ENCODE assay signal across 25 cellular contexts in genomic region chr2:32773409-32773808, GRCh38.
A peak's percentile ranks its signal among the peaks of the same experiment; 100 is the strongest.
DNase-seq lines count a peak whose midpoint lies in the region; ATAC-seq, FAIRE-seq and TF ChIP-seq lines count a peak whose summit lies in the region.
"Had no signal": no experiment of that assay in that cellular context is flagged by ENCODE, and none has a peak within 500 bp of the region (broad histone marks: within the 10 kb centered on the region; RNA-seq: fewer than 3 reads in every experiment).

No MANE protein-coding gene starts in this region.

- H3K9ac ChIP-seq in H9 (ENCODE audit: extremely low read depth, insufficient read length, low read length) (no peak overlapping the region), K562 (ENCODE audit: insufficient read depth in 1 of 2, low read depth in 2 of 2, low read length in 2 of 2) (no peak overlapping the region)

- H2AFZ ChIP-seq in H9 (ENCODE audit: low read length) = no peak overlapping the region
- H2AFZ ChIP-seq in K562 (ENCODE audit: low read depth, low read length) = no peak overlapping the region

- H3K27me3 Mint-ChIP-seq in H9 (ENCODE audit: low read depth) = no peaks in the 10 kb centered on the region
- no peaks in the 10 kb centered on the region for H3K27me3 Mint-ChIP-seq in nephron progenitor cell (ENCODE audit: low read depth, poor library complexity)
- H3K27me3 Mint-ChIP-seq: effector memory CD8-positive, alpha-beta T cell; T-helper 17 cell; type B pancreatic cell had no signal

- H2BK5ac ChIP-seq in H9 (ENCODE audit: insufficient read length, low read length) = no peak overlapping the region

- H4K5ac ChIP-seq in H9 (ENCODE audit: insufficient read length, low read depth, low read length) = no peak overlapping the region

- DNase-seq in NCI-H2171 treated with DMSO at 0.1 percent for 48 hours (lab: John Stamatoyannopoulos, UW) = peak; percentile 3
- DNase-seq in NCI-H2171 (lab: John Stamatoyannopoulos, UW) = no peak
- no peak for DNase-seq in H9
- DNase-seq in K562 (ENCODE audit: extremely low read depth in 1 of 4, low spot score in 3 of 4) = no peak
- DNase-seq in nephron progenitor cell = peak; percentile 10
- no peak for DNase-seq in ureter (ENCODE audit: low spot score)
- no peak for DNase-seq in effector CD4-positive, alpha-beta T cell
- DNase-seq: activated CD4-positive, alpha-beta T cell treated with anti-CD3 and anti-CD28 coated beads for 48 hours; activated gamma-delta T cell; activated T-cell treated with anti-CD3 and anti-CD28 coated beads, Interleukin-2, amount 50 U/mL, for 1 hour; DND-41; effector memory CD8-positive, alpha-beta T cell; Karpas-422; spleen; T-helper 17 cell had no signal

- H2BK15ac ChIP-seq in H9 (ENCODE audit: low read depth, low read length) = no peak overlapping the region

- no peaks in the 10 kb centered on the region for H3K9me1 ChIP-seq in K562 (ENCODE audit: control insufficient read depth, insufficient read depth, low read length)

- H4K20me1 ChIP-seq in H9 (ENCODE audit: control insufficient read depth, insufficient read depth, insufficient read length) (no peaks in the 10 kb centered on the region), K562 (replicated peaks; ENCODE audit: control insufficient read depth, insufficient read depth, low read length) (no peaks in the 10 kb centered on the region)

- H3K36me3 Mint-ChIP-seq in H9 (ENCODE audit: insufficient read depth in 1 of 3, low read depth in 3 of 3) (peaks cover 0 to 2% (median 1%) of the 10 kb centered on the region in 3 experiments; a peak in 2 of 7 replicates), nephron progenitor cell (ENCODE audit: low read depth) (peaks cover 14% of the 10 kb centered on the region)

- no peak overlapping the region for H3K56ac ChIP-seq in H9 (ENCODE audit: insufficient read length, low read depth, low read length)

- H3K4me1 ChIP-seq in H9 (ENCODE audit: insufficient read depth, low read length) (no peaks in the 10 kb centered on the region), K562 (replicated peaks in 1 of 2; ENCODE audit: control insufficient read depth in 2 of 2, insufficient read depth in 2 of 2, low read length in 2 of 2) (peaks cover 4 to 8% of the 10 kb centered on the region in 2 experiments; a peak in 2 of 5 replicates)
- H3K4me1 ChIP-seq: breast epithelium, SJSA1, spleen had no signal

- no peak overlapping the region for H2BK20ac ChIP-seq in H9 (ENCODE audit: low read depth, low read length, poor library complexity, severe bottlenecking)

- no peaks in the 10 kb centered on the region for H3K79me2 ChIP-seq in H9 (ENCODE audit: insufficient read depth, low read length)
- no peaks in the 10 kb centered on the region; the same call in 2 of the 3 replicates for H3K79me2 ChIP-seq in K562 (ENCODE audit: control insufficient read depth, insufficient read depth, low read length)

- TF ChIP-seq CTCF in H9 (conservative IDR thresholded peaks at IDR 0.05) (no peak), K562 (IDR thresholded peaks at IDR 0.05 in 2 of 3, conservative IDR thresholded peaks at IDR 0.05 in 1 of 3; ENCODE audit: insufficient read depth in 2 of 3, low read depth in 1 of 3, low read length in 3 of 3) (no peak), nephron progenitor cell (IDR thresholded peaks at IDR 0.05) (no peak)

- no peak overlapping the region for H3K18ac ChIP-seq in H9 (ENCODE audit: insufficient read length, low read depth, low read length)

- H3K4me3 Mint-ChIP-seq in H9 (no peak overlapping the region), nephron progenitor cell (no peak overlapping the region)
- H3K4me3 Mint-ChIP-seq: effector memory CD8-positive, alpha-beta T cell; neural crest cell; T-helper 17 cell; type B pancreatic cell had no signal

- H3K27ac ChIP-seq in H9 (ENCODE audit: insufficient read length, low read depth, low read length) = no peak overlapping the region
- H3K27ac ChIP-seq in K562 (ENCODE audit: extremely low read depth, low read depth, low read length) = no peak overlapping the region
- H3K27ac ChIP-seq: 22Rv1, breast epithelium, HL-60, SJSA1, spleen had no signal

- no peaks in the 10 kb centered on the region for H3K9me3 ChIP-seq in H9 (ENCODE audit: control insufficient read depth, low read depth, low read length)
- no peaks in the 10 kb centered on the region for H3K9me3 ChIP-seq in K562 (replicated peaks; ENCODE audit: control insufficient read depth, insufficient read depth, low read depth, low read length)
- H3K9me3 ChIP-seq: breast epithelium, heart right ventricle, SJSA1 had no signal

- POLR2A ChIA-PET in K562 (lab: Yijun Ruan, JAX) = no interaction called here

- H3K27ac Mint-ChIP-seq in H9 = peak overlapping the region in 2 of 3 experiments; percentile 18 to 58; a peak in 3 of 7 replicates
- peak overlapping the region; percentile 69 for H3K27ac Mint-ChIP-seq in nephron progenitor cell
- H3K27ac Mint-ChIP-seq: T-helper 17 cell, type B pancreatic cell had no signal

- in situ Hi-C loops in K562 (cut with MboI) = loop anchor here (5.0 to 25.0 kb wide), 3 partner anchors 179 to 814 kb away; partner anchors contain the start of gene FAM98A

- no peak overlapping the region for H3K4ac ChIP-seq in H9 (ENCODE audit: low read depth, low read length)

- H3T11ph ChIP-seq in H9 (ENCODE audit: low read length) = no peak overlapping the region

- ATAC-seq in K562 (no peak), GM21619 (IDR thresholded peaks at IDR 0.05; ENCODE audit: unreplicated experiment) (no peak)
- ATAC-seq: effector memory CD8-positive, alpha-beta T cell; T-helper 17 cell had no signal

- peaks cover 6% of the 10 kb centered on the region; the same call in 2 of the 3 replicates for H3K36me3 ChIP-seq in K562 (ENCODE audit: control insufficient read depth, insufficient read depth, low read length)
- H3K36me3 ChIP-seq: SJSA1 had no signal

- no peak overlapping the region for H3K14ac ChIP-seq in H9 (ENCODE audit: insufficient read depth, low read length)

- H2BK120ac ChIP-seq in H9 (ENCODE audit: low read depth, low read length, poor library complexity, severe bottlenecking) = no peak overlapping the region

- TF ChIP-seq RAD21 in K562 (CRISPR knock-in tag; conservative IDR thresholded peaks at IDR 0.05 in 1 of 2, IDR thresholded peaks at IDR 0.05 in 1 of 2) = no peak

- WGBS in H9 (ENCODE audit: extremely low coverage, insufficient read length, low lambda C conversion rate) = no CpG with 5 or more reads among the region's 5 CpGs
- WGBS in K562 (ENCODE audit: insufficient coverage, low coverage, missing lambda C conversion rate) = 61% methylated on average over 5 of the region's 5 CpGs

- H3K9me3 Mint-ChIP-seq in H9 (no peaks in the 10 kb centered on the region), nephron progenitor cell (no peaks in the 10 kb centered on the region)
- H3K9me3 Mint-ChIP-seq: effector memory CD8-positive, alpha-beta T cell; type B pancreatic cell had no signal

- no peak overlapping the region for H3K4me2 ChIP-seq in H9 (ENCODE audit: insufficient read depth, insufficient read length, low read length)
- no peak overlapping the region for H3K4me2 ChIP-seq in K562 (ENCODE audit: insufficient read depth, low read length)

- H3K27me3 ChIP-seq in H9 (ENCODE audit: insufficient read depth, low read length) (no peaks in the 10 kb centered on the region), K562 (ENCODE audit: control insufficient read depth in 2 of 2, insufficient read depth in 2 of 2, low read length in 2 of 2) (no peaks in the 10 kb centered on the region)
- H3K27me3 ChIP-seq: breast epithelium, heart right ventricle, SJSA1, spleen had no signal

- no peak overlapping the region for H3K23ac ChIP-seq in H9 (ENCODE audit: insufficient read length, low read depth, low read length)

- no peak overlapping the region for H4K91ac ChIP-seq in H9 (ENCODE audit: insufficient read length, low read depth, low read length)

- no peak overlapping the region for H2BK12ac ChIP-seq in H9 (ENCODE audit: insufficient read length, low read depth, low read length)

- no peak overlapping the region for H3K4me3 ChIP-seq in K562
- H3K4me3 ChIP-seq: breast epithelium, heart right ventricle, lung, SJSA1, spleen had no signal

- no TSS peak for BruUV-seq in K562 (replicated peaks; lab: Mats Ljungman, UMichigan)

- no peaks in the 10 kb centered on the region for H3K79me1 ChIP-seq in H9 (ENCODE audit: insufficient read depth, low read depth, low read length, poor library complexity, severe bottlenecking)

- H4K8ac ChIP-seq in H9 (replicated peaks; ENCODE audit: insufficient read length, low read depth, low read length) = no peak overlapping the region

- H3K4me1 Mint-ChIP-seq in H9 (peaks cover 7 to 9% of the 10 kb centered on the region in 2 experiments), nephron progenitor cell (peaks cover 13% of the 10 kb centered on the region)
- H3K4me1 Mint-ChIP-seq: neural crest cell had no signal

- intact Hi-C loops in K562 (cut with micrococcal nuclease) = loop anchor here (2.0 to 5.0 kb wide), 5 partner anchors 219 to 809 kb away; no protein-coding TSS in a partner anchor

- TF ChIP-seq EP300 in K562 (IDR thresholded peaks at IDR 0.05; ENCODE audit: low read length) = no peak

- no peak overlapping the region for H2AK5ac ChIP-seq in H9 (ENCODE audit: insufficient read length, low read length)

- no peaks in the 10 kb centered on the region for H3K23me2 ChIP-seq in H9 (ENCODE audit: insufficient read length, low read depth, low read length, poor library complexity, severe bottlenecking)

- TF ChIP-seq POLR2A in K562 (conservative IDR thresholded peaks at IDR 0.05) = no peak

- CTCF ChIA-PET in K562 (lab: Yijun Ruan, JAX; ENCODE audit: low intra/inter-chr PET ratio) = interaction anchor here (0.6 to 2.1 kb wide), 6 partner anchors 172 to 810 kb away, joined by 3 to 20 read pairs (median 4); no protein-coding TSS in a partner anchor

- no peak for FAIRE-seq in K562 (lab: Jason Lieb, UNC)
- FAIRE-seq: colon had no signal

TF ChIP-seq in K562, 482 proteins besides CTCF, POLR2A, EP300 and RAD21 (continues in another document):
- TF ChIP-seq THAP12 (CRISPR knock-in tag; IDR thresholded peaks at IDR 0.05) = no peak
- peak; percentile 24 for TF ChIP-seq MEIS2 (IDR thresholded peaks at IDR 0.05; ENCODE audit: partially characterized antibody)
- TF ChIP-seq SRSF9 (IDR thresholded peaks at IDR 0.05; ENCODE audit: borderline replicate concordance, low read depth, low read length) = no peak

Comparison
In these comparisons a context has a peak if more than half of its experiments do, and no peak if none do; other contexts are left out.
1. DNase-seq: peak in NCI-H2171 treated with DMSO at 0.1 percent for 48 hours (single experiment) and nephron progenitor cell (single experiment); none in NCI-H2171 (single experiment), H9 (single experiment), K562 (0 of 4), ureter (single experiment) and effector CD4-positive, alpha-beta T cell (single experiment).